In the genomic region with DNA sequence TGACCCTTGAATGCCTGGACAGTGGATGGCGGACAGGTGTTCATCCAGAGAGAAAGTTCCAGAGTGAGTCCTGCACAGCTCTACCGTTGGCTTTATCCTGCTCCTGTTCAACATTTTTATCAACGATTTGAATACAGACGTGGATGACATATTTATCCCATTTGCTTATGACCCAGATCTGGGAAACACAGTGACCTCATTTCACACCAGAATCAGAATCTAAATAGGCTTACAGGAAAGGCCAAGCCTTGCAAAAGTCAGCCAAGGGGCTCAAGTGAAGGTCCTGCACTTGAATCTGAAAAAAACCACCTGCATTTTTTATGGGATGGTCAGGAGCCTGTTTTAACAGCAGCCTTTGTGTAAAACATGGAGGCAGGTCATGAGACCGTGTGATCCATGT, we compare ENCODE assay signal across 26 cellular contexts. TPM values are rescaled to one million over a fixed set of nuclear protein-coding genes. Genes with fewer than 3 reads are reported as not detected.
"Had no signal": no experiment of that assay in that cellular context is flagged by ENCODE, and none has a peak within 500 bp of the region (broad histone marks: within the 10 kb centered on the region; RNA-seq: fewer than 3 reads in every experiment).

No MANE protein-coding gene starts in this region.

- H3K9ac ChIP-seq: parathyroid adenoma had no signal

- H3K36me3 ChIP-seq: right lobe of liver, tibial nerve, uterus had no signal

- H3K36me3 Mint-ChIP-seq: naive thymus-derived CD4-positive, alpha-beta T cell; natural killer cell treated with Interleukin-12 subunit alpha and Interleukin-12 subunit beta and Interleukin-15 and Interleukin-18, amount 100 ng/mL, for 72 hours; stimulated activated memory B cell treated with anti-CD40 and anti-IgM and Interleukin-4, amounts not matched to agents 10 μg/mL and 1 μg/mL and 100 μg/mL, for 72 hours; type B pancreatic cell had no signal

- H3K9me3 ChIP-seq: mucosa of descending colon, psoas muscle, right lobe of liver, tibial nerve, uterus had no signal

- H3K4me1 ChIP-seq: parathyroid adenoma, psoas muscle, right lobe of liver, tibial nerve, uterus had no signal

- H3K79me2 ChIP-seq: parathyroid adenoma had no signal

- H2AFZ ChIP-seq: parathyroid adenoma had no signal

- H3K27ac ChIP-seq: parathyroid adenoma, psoas muscle, right lobe of liver, tibial nerve, uterus had no signal

- H3K4me3 Mint-ChIP-seq: naive thymus-derived CD4-positive, alpha-beta T cell; natural killer cell treated with Interleukin-12 subunit alpha and Interleukin-12 subunit beta and Interleukin-15 and Interleukin-18, amount 100 ng/mL, for 72 hours; stimulated activated memory B cell treated with anti-CD40 and anti-IgM and Interleukin-4, amounts not matched to agents 10 μg/mL and 1 μg/mL and 100 μg/mL, for 72 hours; stimulated activated naive CD8-positive, alpha-beta T cell treated with anti-CD3 and anti-CD28 coated beads, Interleukin-15, amount 100 ng/mL, for 72 hours; type B pancreatic cell had no signal

- H3K27me3 ChIP-seq: right lobe of liver, tibial nerve, uterus had no signal

- DNase-seq: hippocampal formation; kidney glomerular epithelial cell; left cardiac atrium; midbrain; mucosa of descending colon; naive thymus-derived CD4-positive, alpha-beta T cell; nucleus accumbens; psoas muscle; right lobe of liver; stimulated activated CD4-positive, alpha-beta T cell treated with anti-CD3 and anti-CD28 coated beads, Interleukin-1b, Interleukin-23, amount 100 ng/mL, for 48 hours; stimulated activated CD4-positive, alpha-beta T cell treated with anti-CD3 and anti-CD28 coated beads, Interleukin-2, amount 100 ng/mL, for 48 hours; stimulated activated CD4-positive, alpha-beta T cell treated with anti-CD3 and anti-CD28 coated beads, Interleukin-4, amount 100 ng/mL, for 4 hours; stimulated activated CD8-positive, alpha-beta memory T cell treated with anti-CD3 and anti-CD28 coated beads, Interleukin-4, amount 100 ng/mL, for 48 hours; stimulated activated naive CD4-positive, alpha-beta T cell treated with Interleukin-2 at 50 U/mL for 16 hours; stimulated activated naive CD8-positive, alpha-beta T cell treated with anti-CD3 and anti-CD28 coated beads, Interleukin-15, amount 100 ng/mL, for 72 hours; substantia nigra; uterus had no signal

- H3K4me3 ChIP-seq: lung, mucosa of descending colon, psoas muscle, right lobe of liver, smooth muscle cell, tibial nerve, uterus had no signal

- H3K27ac Mint-ChIP-seq: naive thymus-derived CD4-positive, alpha-beta T cell; natural killer cell treated with Interleukin-12 subunit alpha and Interleukin-12 subunit beta and Interleukin-15 and Interleukin-18, amount 100 ng/mL, for 72 hours; stimulated activated memory B cell treated with anti-CD40 and anti-IgM and Interleukin-4, amounts not matched to agents 10 μg/mL and 1 μg/mL and 100 μg/mL, for 72 hours; stimulated activated naive CD8-positive, alpha-beta T cell treated with anti-CD3 and anti-CD28 coated beads, Interleukin-15, amount 100 ng/mL, for 72 hours; type B pancreatic cell had no signal

- FAIRE-seq: keratinocyte had no signal

- H3K4me1 Mint-ChIP-seq: naive thymus-derived CD4-positive, alpha-beta T cell; stimulated activated memory B cell treated with anti-CD40 and anti-IgM and Interleukin-4, amounts not matched to agents 10 μg/mL and 1 μg/mL and 100 μg/mL, for 72 hours; stimulated activated naive CD8-positive, alpha-beta T cell treated with anti-CD3 and anti-CD28 coated beads, Interleukin-15, amount 100 ng/mL, for 72 hours had no signal

- H3K9me3 Mint-ChIP-seq: natural killer cell treated with Interleukin-12 subunit alpha and Interleukin-12 subunit beta and Interleukin-15 and Interleukin-18, amount 100 ng/mL, for 72 hours; stimulated activated naive CD8-positive, alpha-beta T cell treated with anti-CD3 and anti-CD28 coated beads, Interleukin-15, amount 100 ng/mL, for 72 hours; type B pancreatic cell had no signal

- H3K4me2 ChIP-seq: smooth muscle cell had no signal

RNA-seq across cellular contexts. Expression of a gene that starts 18.4 kb away (rescaled TPM):
- total RNA-seq: myocyte; natural killer cell treated with Interleukin-12 subunit alpha and Interleukin-12 subunit beta and Interleukin-15 and Interleukin-18, amount 100 ng/mL, for 72 hours had no signal
